In the genomic region with DNA sequence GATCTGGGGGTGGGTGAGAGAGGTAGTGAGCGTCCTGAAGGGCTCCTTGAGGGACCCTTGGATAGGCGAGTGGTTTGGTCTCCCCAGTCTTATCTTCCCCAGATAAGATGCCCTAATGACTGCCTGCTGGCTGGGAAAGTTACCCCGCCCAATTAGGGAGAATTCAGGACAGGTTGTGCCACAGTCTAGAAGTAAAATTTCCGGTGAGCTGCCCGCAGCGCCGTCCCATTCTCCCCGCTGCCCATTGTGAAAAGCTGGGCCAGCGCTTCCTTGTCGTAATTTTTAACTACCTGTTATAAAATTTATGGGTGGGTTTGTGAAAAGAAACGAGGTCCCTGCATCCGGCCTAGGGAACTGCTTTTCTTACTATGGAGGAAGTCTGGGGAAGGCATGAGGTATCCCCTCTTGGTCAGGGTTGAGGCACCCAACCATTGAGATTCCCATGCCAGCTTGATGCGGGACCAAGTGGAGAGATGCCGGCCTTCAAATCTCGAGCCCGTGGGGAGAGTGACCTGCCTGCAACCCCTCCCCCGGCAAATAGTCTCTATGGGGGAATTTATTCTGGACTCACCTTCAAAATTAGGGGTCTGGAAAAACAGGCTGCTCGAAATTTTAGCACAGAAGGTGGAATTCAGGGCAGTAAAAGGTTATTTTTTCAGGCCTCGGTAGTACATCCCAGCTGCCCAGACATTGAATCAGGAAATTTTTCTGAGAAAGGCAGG, we compare ENCODE assay signal across 21 cellular contexts. TPM values are rescaled to one million over a fixed set of nuclear protein-coding genes. Genes with fewer than 3 reads are reported as not detected.
DNase-seq lines count a peak whose midpoint lies in the region; ATAC-seq, FAIRE-seq and TF ChIP-seq lines count a peak whose summit lies in the region.
"Had no signal": no experiment of that assay in that cellular context is flagged by ENCODE, and none has a peak within 500 bp of the region (broad histone marks: within the 10 kb centered on the region; RNA-seq: fewer than 3 reads in every experiment).

No MANE protein-coding gene starts in this region.

- no peaks in the 10 kb centered on the region for H3K9me3 Mint-ChIP-seq in Caco-2 (ENCODE audit: unreplicated experiment)
- H3K9me3 Mint-ChIP-seq in neural crest cell = no peaks in the 10 kb centered on the region

- H3K27me3 ChIP-seq in Caco-2 (replicated peaks; ENCODE audit: control insufficient read depth, insufficient read depth, low read length) (no peaks in the 10 kb centered on the region), K562 (ENCODE audit: control insufficient read depth in 2 of 2, insufficient read depth in 2 of 2, low read length in 2 of 2) (no peaks in the 10 kb centered on the region)

- no peaks in the 10 kb centered on the region for H4K20me1 ChIP-seq in K562 (replicated peaks; ENCODE audit: control insufficient read depth, insufficient read depth, low read length)

- H3K9ac ChIP-seq in K562 (ENCODE audit: insufficient read depth in 1 of 2, low read depth in 2 of 2, low read length in 2 of 2) = no peak overlapping the region
- H3K9ac ChIP-seq: KMS-11 had no signal

- H2AFZ ChIP-seq in K562 (ENCODE audit: low read depth, low read length) = no peak overlapping the region

- BruUV-seq in Caco-2 (replicated peaks; lab: Mats Ljungman, UMichigan) (no TSS peak), K562 (replicated peaks; lab: Mats Ljungman, UMichigan) (no TSS peak)

- H3K27ac Mint-ChIP-seq in Caco-2 (ENCODE audit: unreplicated experiment) (no peak overlapping the region), neural crest cell (ENCODE audit: unreplicated experiment) (no peak overlapping the region)

- H3K27ac ChIP-seq in 22Rv1 (peak overlapping the region; percentile 83), K562 (ENCODE audit: extremely low read depth, low read depth, low read length) (no peak overlapping the region)
- H3K27ac ChIP-seq: KMS-11, SJCRH30 had no signal

- H3K4me3 Mint-ChIP-seq in Caco-2 (ENCODE audit: unreplicated experiment) (peak overlapping the region; percentile 98), neural crest cell (peak overlapping the region; percentile 69)

- FAIRE-seq in K562 (lab: Jason Lieb, UNC) = no peak
- FAIRE-seq: islet of Langerhans had no signal

- H3K27me3 Mint-ChIP-seq in Caco-2 (ENCODE audit: insufficient read depth, unreplicated experiment) (no peaks in the 10 kb centered on the region), neural crest cell (ENCODE audit: low read depth) (peaks cover 98% of the 10 kb centered on the region)

- TF ChIP-seq EP300 in K562 (IDR thresholded peaks at IDR 0.05; ENCODE audit: low read length) = no peak

- no peak overlapping the region for H3K4me2 ChIP-seq in K562 (ENCODE audit: insufficient read depth, low read length)
- H3K4me2 ChIP-seq: KMS-11 had no signal

- POLR2A ChIA-PET in Caco-2 (lab: Charles Lee) = no interaction called here
- POLR2A ChIA-PET in K562 (lab: Yijun Ruan, JAX) = interaction anchor here (0.6 to 1.2 kb wide), 3 partner anchors 18 to 675 kb away, joined by 3 to 4 read pairs (median 3); no protein-coding TSS in a partner anchor

- H3K79me2 ChIP-seq in K562 (ENCODE audit: control insufficient read depth, insufficient read depth, low read length) = peaks cover 3% of the 10 kb centered on the region; the same call in 2 of the 3 replicates

- peaks cover 45% of the 10 kb centered on the region for H3K4me1 ChIP-seq in Caco-2
- peaks cover 19 to 33% of the 10 kb centered on the region in 2 experiments for H3K4me1 ChIP-seq in K562 (replicated peaks in 1 of 2; ENCODE audit: control insufficient read depth in 2 of 2, insufficient read depth in 2 of 2, low read length in 2 of 2)

- TF ChIP-seq RAD21 in K562 (CRISPR knock-in tag; conservative IDR thresholded peaks at IDR 0.05 in 1 of 2, IDR thresholded peaks at IDR 0.05 in 1 of 2) = no peak

- ATAC-seq in K562 (no peak), GM19395 (IDR thresholded peaks at IDR 0.05; ENCODE audit: unreplicated experiment) (no peak)
- ATAC-seq: activated CD4-positive, CD25-positive, alpha-beta regulatory T cell treated with anti-CD3 and anti-CD28 coated beads, Interleukin-2, amount 50 U/mL, for 24 hours had no signal

- H3K36me3 Mint-ChIP-seq in Caco-2 (ENCODE audit: insufficient read depth, unreplicated experiment) (peaks cover 6% of the 10 kb centered on the region), neural crest cell (ENCODE audit: low read depth) (peaks cover 2% of the 10 kb centered on the region)

- CTCF ChIA-PET in Caco-2 (lab: Charles Lee) = interaction anchor here (2.5 kb wide), 1 partner anchor 17 kb away, joined by 19 read pairs; no protein-coding TSS in a partner anchor
- CTCF ChIA-PET in K562 (lab: Yijun Ruan, JAX; ENCODE audit: low intra/inter-chr PET ratio) = no interaction called here

- no peaks in the 10 kb centered on the region for H3K9me3 ChIP-seq in Caco-2
- no peaks in the 10 kb centered on the region for H3K9me3 ChIP-seq in K562 (replicated peaks; ENCODE audit: control insufficient read depth, insufficient read depth, low read depth, low read length)
- H3K9me3 ChIP-seq: SJCRH30 had no signal

- no peaks in the 10 kb centered on the region for H3K9me1 ChIP-seq in K562 (ENCODE audit: control insufficient read depth, insufficient read depth, low read length)

- H3K4me1 Mint-ChIP-seq in Caco-2 (ENCODE audit: low read depth, unreplicated experiment) = peaks cover 37% of the 10 kb centered on the region
- peaks cover 10% of the 10 kb centered on the region for H3K4me1 Mint-ChIP-seq in neural crest cell

- in situ Hi-C loops in K562 (cut with MboI) = no loop called here

- DNase-seq in Caco-2 (no peak), K562 (ENCODE audit: extremely low read depth in 1 of 4, low spot score in 3 of 4) (no peak), neural crest cell (ENCODE audit: low read depth, low spot score) (no peak), NCI-H1092 treated with DMSO at 0.1 percent for 48 hours (lab: John Stamatoyannopoulos, UW) (no peak), NCI-H2081 (lab: John Stamatoyannopoulos, UW) (no peak), mucosa of gallbladder (ENCODE audit: low spot score) (no peak)
- DNase-seq: activated gamma-delta T cell treated with Interleukin-2 at 50 U/mL for 16 hours; Calu3; OCI-M1; SJCRH30; stimulated activated naive CD4-positive, alpha-beta T cell treated with Interleukin-2 at 50 U/mL for 16 hours had no signal

- intact Hi-C loops in Caco-2 (cut with micrococcal nuclease; ENCODE audit: unreplicated experiment) = loop anchor here (5.0 kb wide), 1 partner anchor 38 kb away; no protein-coding TSS in a partner anchor
- intact Hi-C loops in K562 (cut with micrococcal nuclease) = loop anchor here (10.0 kb wide), 1 partner anchor 279 kb away; no protein-coding TSS in a partner anchor

- no peak for TF ChIP-seq POLR2A in K562 (conservative IDR thresholded peaks at IDR 0.05)

- H3K36me3 ChIP-seq in Caco-2 (ENCODE audit: control insufficient read depth, insufficient read depth, low read length) (no peaks in the 10 kb centered on the region; the same call in 1 of the 2 replicates), K562 (ENCODE audit: control insufficient read depth, insufficient read depth, low read length) (no peaks in the 10 kb centered on the region)
- H3K36me3 ChIP-seq: SJCRH30 had no signal

- no peak overlapping the region for H3K4me3 ChIP-seq in Caco-2 (ENCODE audit: low read depth, low read length)
- H3K4me3 ChIP-seq in K562 = no peak overlapping the region
- H3K4me3 ChIP-seq: lung had no signal

- 73% methylated on average over 19 of the region's 19 CpGs for WGBS in K562 (ENCODE audit: insufficient coverage, low coverage, missing lambda C conversion rate)

- TF ChIP-seq CTCF in 22Rv1 (IDR thresholded peaks at IDR 0.05) (no peak), Caco-2 (IDR thresholded peaks at IDR 0.05; ENCODE audit: insufficient read depth in 1 of 2, low read depth in 1 of 2, low read length in 1 of 2, severe bottlenecking in 1 of 2, unreplicated experiment in 1 of 2) (no peak), K562 (IDR thresholded peaks at IDR 0.05 in 2 of 3, conservative IDR thresholded peaks at IDR 0.05 in 1 of 3; ENCODE audit: insufficient read depth in 2 of 3, low read depth in 1 of 3, low read length in 3 of 3) (no peak), neural crest cell (conservative IDR thresholded peaks at IDR 0.05) (no peak)

RNA-seq across cellular contexts. Expression of a gene that starts 6.6 kb away (rescaled TPM):
- 10.8 and 11.3 TPM in 2 replicates for total RNA-seq in Caco-2 (2022)
- total RNA-seq in K562 (2011; cell fraction: chromatin; rRNA removed; ENCODE audit: low replicate concordance) = 6.6 and 8.3 TPM in 2 replicates
- total RNA-seq in K562 (2011; cell fraction: nucleolus; rRNA removed) = 2.4 and 3.2 TPM in 2 replicates
- 2.1 and 2.4 TPM in 2 replicates for total RNA-seq in K562 (2011; cell fraction: nucleoplasm; rRNA removed)
- 0.32 and 0.57 TPM in 2 replicates for total RNA-seq in K562 (2014; rRNA removed)
- 0.62 and 0.80 TPM in 2 replicates for total RNA-seq in K562 (2014; rRNA removed; fragmentation: Illumina TruSeq; extraction: Trizol)
- total RNA-seq in K562 (2015; rRNA removed; fragmentation: Illumina TruSeq; extraction: Trizol) = 0.53 and 0.76 TPM in 2 replicates
- 0.72 and 0.95 TPM in 2 replicates for total RNA-seq in K562 (2021)
- 0.57 TPM in 2 replicates for polyA plus RNA-seq in K562 (2011; rRNA removed)
- polyA plus RNA-seq in K562 (2011; cell fraction: cytosol; rRNA removed) = 0.29 and 0.31 TPM in 2 replicates
- polyA plus RNA-seq in K562 (2011; cell fraction: nucleus; rRNA removed) = 1.9 and 3.0 TPM in 2 replicates
- polyA plus RNA-seq in K562 (2012) = 0.62 and 1.4 TPM in 2 replicates
- 1.3 and 1.4 TPM in 2 replicates for polyA plus RNA-seq in K562 (2014; fragmentation: Illumina TruSeq; extraction: Trizol)
- polyA plus RNA-seq in K562 (2014; fragmentation: Nextera tagmentation; extraction: Ambion mirVana) = under 1 TPM; 0.20 to 0.21 TPM
- 0.94 and 1.1 TPM in 2 replicates for polyA plus RNA-seq in K562 (2014; rRNA removed)
- polyA minus RNA-seq in K562 (2011; rRNA and poly(A)+ RNA removed) = 0.11 and 0.42 TPM in 2 replicates
- not detected in 2 replicates for polyA minus RNA-seq in K562 (2011; cell fraction: cytosol; rRNA and poly(A)+ RNA removed)
- 0.81 and 0.89 TPM in 2 replicates for polyA minus RNA-seq in K562 (2011; cell fraction: nucleus; rRNA and poly(A)+ RNA removed)
- 4.5 and 4.8 TPM in 2 replicates for total RNA-seq in neural crest cell
- total RNA-seq in mucosa of gallbladder = not detected
- total RNA-seq: chondrocyte; lung; SJCRH30; T-helper 2 cell treated with Interferon-gamma antibody and Interleukin-4, amounts not matched to agents 100 ng/mL and 5 ng/mL, for 36 hours had no signal
- polyA plus RNA-seq: neural cell had no signal

RNA-seq across cellular contexts. Expression of a gene that starts 12.9 kb away (rescaled TPM):
- total RNA-seq in Caco-2 (2022) (10.2 and 12.1 TPM in 2 replicates), K562 (2014; rRNA removed) (0.73 and 1.00 TPM in 2 replicates), K562 (2014; rRNA removed; fragmentation: Illumina TruSeq; extraction: Trizol) (0.57 and 1.0 TPM in 2 replicates), K562 (2015; rRNA removed; fragmentation: Illumina TruSeq; extraction: Trizol) (1.4 TPM in 2 replicates), K562 (2021) (3.2 and 4.0 TPM in 2 replicates), neural crest cell (10.7 and 11.0 TPM in 2 replicates), mucosa of gallbladder (0.26 TPM)
- total RNA-seq in K562 (2011; cell fraction: chromatin; rRNA removed; ENCODE audit: low replicate concordance) = 7.1 and 7.3 TPM in 2 replicates
- 2.8 and 3.0 TPM in 2 replicates for total RNA-seq in K562 (2011; cell fraction: nucleolus; rRNA removed)
- total RNA-seq in K562 (2011; cell fraction: nucleoplasm; rRNA removed) = 3.9 and 4.4 TPM in 2 replicates
- polyA plus RNA-seq in K562 (2011; rRNA removed) (2.0 and 2.8 TPM in 2 replicates), K562 (2014; fragmentation: Illumina TruSeq; extraction: Trizol) (3.4 and 3.5 TPM in 2 replicates), K562 (2014; fragmentation: Nextera tagmentation; extraction: Ambion mirVana) (under 1 TPM; 0.06 to 0.13 TPM), K562 (2014; rRNA removed) (2.3 and 3.5 TPM in 2 replicates)
- 1.5 and 1.8 TPM in 2 replicates for polyA plus RNA-seq in K562 (2011; cell fraction: cytosol; rRNA removed)
- polyA plus RNA-seq in K562 (2011; cell fraction: nucleus; rRNA removed) = 4.0 and 6.5 TPM in 2 replicates
- 2.8 and 3.8 TPM in 2 replicates for polyA plus RNA-seq in K562 (2012)
- polyA minus RNA-seq in K562 (2011; rRNA and poly(A)+ RNA removed) = 1.2 and 1.4 TPM in 2 replicates
- 0.64 and 0.76 TPM in 2 replicates for polyA minus RNA-seq in K562 (2011; cell fraction: cytosol; rRNA and poly(A)+ RNA removed)
- 0.94 and 2.2 TPM in 2 replicates for polyA minus RNA-seq in K562 (2011; cell fraction: nucleus; rRNA and poly(A)+ RNA removed)
- total RNA-seq: chondrocyte; T-helper 2 cell treated with Interferon-gamma antibody and Interleukin-4, amounts not matched to agents 100 ng/mL and 5 ng/mL, for 36 hours had no signal
- polyA plus RNA-seq: neural cell had no signal

RNA-seq across cellular contexts. Expression of a gene that starts 15.4 kb away (rescaled TPM):
- total RNA-seq in Caco-2 (2022) = 2.9 and 3.1 TPM in 2 replicates
- 7.4 and 10.3 TPM in 2 replicates for total RNA-seq in K562 (2011; cell fraction: chromatin; rRNA removed; ENCODE audit: low replicate concordance)
- total RNA-seq in K562 (2011; cell fraction: nucleolus; rRNA removed) = 2.7 and 2.9 TPM in 2 replicates
- total RNA-seq in K562 (2011; cell fraction: nucleoplasm; rRNA removed) = 2.9 and 3.5 TPM in 2 replicates
- 10.5 and 13.9 TPM in 2 replicates for total RNA-seq in K562 (2014; rRNA removed)
- 5.7 and 8.0 TPM in 2 replicates for total RNA-seq in K562 (2014; rRNA removed; fragmentation: Illumina TruSeq; extraction: Trizol)
- 10.4 and 10.9 TPM in 2 replicates for total RNA-seq in K562 (2015; rRNA removed; fragmentation: Illumina TruSeq; extraction: Trizol)
- 9.3 and 9.9 TPM in 2 replicates for total RNA-seq in K562 (2021)
- 1.1 and 1.7 TPM in 2 replicates for polyA plus RNA-seq in K562 (2011; rRNA removed)
- polyA plus RNA-seq in K562 (2011; cell fraction: cytosol; rRNA removed) = 3.4 and 8.0 TPM in 2 replicates
- 6.2 and 13.4 TPM in 2 replicates for polyA plus RNA-seq in K562 (2011; cell fraction: nucleus; rRNA removed)
- 8.6 and 12.0 TPM in 2 replicates for polyA plus RNA-seq in K562 (2012)
- polyA plus RNA-seq in K562 (2014; fragmentation: Illumina TruSeq; extraction: Trizol) = 8.8 and 9.9 TPM in 2 replicates
- polyA plus RNA-seq in K562 (2014; fragmentation: Nextera tagmentation; extraction: Ambion mirVana) = 1 to 10 TPM; 1.9 to 2.2 TPM
- polyA plus RNA-seq in K562 (2014; rRNA removed) = 5.1 and 10.4 TPM in 2 replicates
- polyA minus RNA-seq in K562 (2011; rRNA and poly(A)+ RNA removed) = 0.57 and 1.2 TPM in 2 replicates
- polyA minus RNA-seq in K562 (2011; cell fraction: cytosol; rRNA and poly(A)+ RNA removed) = 1.7 and 2.6 TPM in 2 replicates
- polyA minus RNA-seq in K562 (2011; cell fraction: nucleus; rRNA and poly(A)+ RNA removed) = 1.8 and 1.9 TPM in 2 replicates
- total RNA-seq in neural crest cell = 5.6 and 6.3 TPM in 2 replicates
- total RNA-seq in mucosa of gallbladder = not detected
- total RNA-seq: chondrocyte; lung; T-helper 2 cell treated with Interferon-gamma antibody and Interleukin-4, amounts not matched to agents 100 ng/mL and 5 ng/mL, for 36 hours had no signal
- polyA plus RNA-seq: neural cell had no signal

RNA-seq across cellular contexts. Expression of a gene that starts 17.5 kb away (rescaled TPM):
- total RNA-seq in Caco-2 (2022) (3.4 and 3.6 TPM in 2 replicates), K562 (2014; rRNA removed) (0.18 and 0.53 TPM in 2 replicates), K562 (2014; rRNA removed; fragmentation: Illumina TruSeq; extraction: Trizol) (not detected in 2 replicates), K562 (2015; rRNA removed; fragmentation: Illumina TruSeq; extraction: Trizol) (0.14 TPM in 1 of 2 replicates, not detected in the other), K562 (2021) (0.31 and 0.40 TPM in 2 replicates), neural crest cell (3.5 and 3.8 TPM in 2 replicates), mucosa of gallbladder (not detected)
- 1.7 and 1.9 TPM in 2 replicates for total RNA-seq in K562 (2011; cell fraction: chromatin; rRNA removed; ENCODE audit: low replicate concordance)
- total RNA-seq in K562 (2011; cell fraction: nucleolus; rRNA removed) = 0.83 and 0.92 TPM in 2 replicates
- 0.44 and 1.3 TPM in 2 replicates for total RNA-seq in K562 (2011; cell fraction: nucleoplasm; rRNA removed)
- polyA plus RNA-seq in K562 (2011; rRNA removed) (not detected in 2 replicates), K562 (2014; fragmentation: Illumina TruSeq; extraction: Trizol) (0.10 TPM in 1 of 2 replicates, not detected in the other), K562 (2014; fragmentation: Nextera tagmentation; extraction: Ambion mirVana) (not detected), K562 (2014; rRNA removed) (0.44 TPM in 1 of 2 replicates, not detected in the other)
- polyA plus RNA-seq in K562 (2011; cell fraction: cytosol; rRNA removed) = not detected in 2 replicates
- 0.07 and 0.46 TPM in 2 replicates for polyA plus RNA-seq in K562 (2011; cell fraction: nucleus; rRNA removed)
- polyA plus RNA-seq in K562 (2012) = 0.11 TPM in 1 of 2 replicates, not detected in the other
- polyA minus RNA-seq in K562 (2011; rRNA and poly(A)+ RNA removed) = not detected in 2 replicates
- not detected in 2 replicates for polyA minus RNA-seq in K562 (2011; cell fraction: cytosol; rRNA and poly(A)+ RNA removed)
- 0.22 and 0.40 TPM in 2 replicates for polyA minus RNA-seq in K562 (2011; cell fraction: nucleus; rRNA and poly(A)+ RNA removed)
- total RNA-seq: Calu3; chondrocyte; SJCRH30; T-helper 2 cell treated with Interferon-gamma antibody and Interleukin-4, amounts not matched to agents 100 ng/mL and 5 ng/mL, for 36 hours had no signal
- polyA plus RNA-seq: aorta, neural cell had no signal

RNA-seq across cellular contexts. Expression of a gene that starts 30.4 kb away (rescaled TPM):
- total RNA-seq in Caco-2 (2022) = 4.0 and 4.5 TPM in 2 replicates
- total RNA-seq in K562 (2011; cell fraction: chromatin; rRNA removed; ENCODE audit: low replicate concordance) = 0.25 TPM in 1 of 2 replicates, not detected in the other
- 0.53 TPM in 1 of 2 replicates, not detected in the other for total RNA-seq in K562 (2011; cell fraction: nucleolus; rRNA removed)
- total RNA-seq in K562 (2011; cell fraction: nucleoplasm; rRNA removed) = 0.46 TPM in 1 of 2 replicates, not detected in the other
- 0.08 and 0.14 TPM in 2 replicates for total RNA-seq in K562 (2014; rRNA removed)
- not detected in 2 replicates for total RNA-seq in K562 (2014; rRNA removed; fragmentation: Illumina TruSeq; extraction: Trizol)
- total RNA-seq in K562 (2015; rRNA removed; fragmentation: Illumina TruSeq; extraction: Trizol) = 0.23 TPM in 1 of 2 replicates, not detected in the other
- total RNA-seq in K562 (2021) = 0.35 and 0.69 TPM in 2 replicates
- polyA plus RNA-seq in K562 (2011; rRNA removed) = 0.08 and 0.13 TPM in 2 replicates
- polyA plus RNA-seq in K562 (2011; cell fraction: cytosol; rRNA removed) = 0.15 and 0.33 TPM in 2 replicates
- 0.21 TPM in 1 of 2 replicates, not detected in the other for polyA plus RNA-seq in K562 (2011; cell fraction: nucleus; rRNA removed)
- polyA plus RNA-seq in K562 (2012) = 0.64 and 0.75 TPM in 2 replicates
- 0.37 and 0.77 TPM in 2 replicates for polyA plus RNA-seq in K562 (2014; fragmentation: Illumina TruSeq; extraction: Trizol)
- polyA plus RNA-seq in K562 (2014; fragmentation: Nextera tagmentation; extraction: Ambion mirVana) = under 1 TPM; 0.25 to 0.42 TPM
- 0.63 and 0.73 TPM in 2 replicates for polyA plus RNA-seq in K562 (2014; rRNA removed)
- 0.24 TPM in 1 of 2 replicates, not detected in the other for polyA minus RNA-seq in K562 (2011; rRNA and poly(A)+ RNA removed)
- 0.64 and 1.6 TPM in 2 replicates for polyA minus RNA-seq in K562 (2011; cell fraction: cytosol; rRNA and poly(A)+ RNA removed)
- polyA minus RNA-seq in K562 (2011; cell fraction: nucleus; rRNA and poly(A)+ RNA removed) = 0.67 TPM in 2 replicates
- total RNA-seq in neural crest cell = 1.8 TPM in 2 replicates
- total RNA-seq in mucosa of gallbladder = not detected
- total RNA-seq: chondrocyte; T-helper 2 cell treated with Interferon-gamma antibody and Interleukin-4, amounts not matched to agents 100 ng/mL and 5 ng/mL, for 36 hours had no signal
- polyA plus RNA-seq: lung, neural cell had no signal
